ENCODE assay signal across 17 cellular contexts in genomic region chr15:85684174-85684710, GRCh38.
"Had no signal": no experiment of that assay in that cellular context is flagged by ENCODE, and none has a peak within 500 bp of the region (broad histone marks: within the 10 kb centered on the region; RNA-seq: fewer than 3 reads in every experiment).

No MANE protein-coding gene starts in this region.

- H3K9me3 Mint-ChIP-seq: endodermal cell; natural killer cell treated with Interleukin-12 subunit alpha and Interleukin-12 subunit beta and Interleukin-15 and Interleukin-18, amount 100 ng/mL, for 72 hours; T-helper 1 cell treated with Interleukin-12 subunit alpha and Interleukin-12 subunit beta and Interleukin-4 antibody, amounts not matched to agents 30 μg/mL and 1 μg/mL, for 36 hours had no signal

- H3K4me3 ChIP-seq: adrenal gland, sigmoid colon, SK-N-MC, upper lobe of right lung had no signal

- H3K9me3 ChIP-seq: adrenal gland, sigmoid colon, upper lobe of right lung had no signal

- H3K27me3 ChIP-seq: adrenal gland, sigmoid colon, upper lobe of right lung had no signal

- H3K27me3 Mint-ChIP-seq: natural killer cell treated with Interleukin-12 subunit alpha and Interleukin-12 subunit beta and Interleukin-15 and Interleukin-18, amount 100 ng/mL, for 72 hours; progenitor cell of endocrine pancreas had no signal

- H3K27ac ChIP-seq: SK-N-MC, upper lobe of right lung had no signal

- DNase-seq: activated CD4-positive, alpha-beta T cell treated with anti-CD3 and anti-CD28 coated beads, Interleukin-2, amount 50 U/mL, for 1 hour; activated naive CD4-positive, alpha-beta T cell treated with Interleukin-2 at 50 U/mL for 16 hours; activated T-cell treated with anti-CD3 and anti-CD28 coated beads, Interleukin-2, amount 50 U/mL, for 1 hour; dermis blood vessel endothelial cell; endodermal cell; erythroblast; left cardiac atrium; occipital lobe; sigmoid colon; stimulated activated CD4-positive, alpha-beta T cell treated with anti-CD3 and anti-CD28 coated beads, Interleukin-12 subunit alpha, Interleukin-12 subunit beta, amount 100 ng/mL, for 4 hours; stimulated activated naive CD8-positive, alpha-beta T cell treated with anti-CD3 and anti-CD28 coated beads, Interleukin-15, Interleukin-2, amounts not matched to agents 100 U/mL and 50 U/mL, for 24 hours; upper lobe of right lung had no signal

- H3K27ac Mint-ChIP-seq: progenitor cell of endocrine pancreas; T-helper 1 cell treated with Interleukin-12 subunit alpha and Interleukin-12 subunit beta and Interleukin-4 antibody, amounts not matched to agents 30 μg/mL and 1 μg/mL, for 36 hours had no signal

- H3K4me3 Mint-ChIP-seq: endodermal cell; natural killer cell treated with Interleukin-12 subunit alpha and Interleukin-12 subunit beta and Interleukin-15 and Interleukin-18, amount 100 ng/mL, for 72 hours; T-helper 1 cell treated with Interleukin-12 subunit alpha and Interleukin-12 subunit beta and Interleukin-4 antibody, amounts not matched to agents 30 μg/mL and 1 μg/mL, for 36 hours had no signal

- ATAC-seq: natural killer cell treated with Interleukin-12 subunit alpha and Interleukin-12 subunit beta and Interleukin-15 and Interleukin-18, amount 100 ng/mL, for 72 hours; stimulated activated naive CD8-positive, alpha-beta T cell treated with anti-CD3 and anti-CD28 coated beads, Interleukin-15, Interleukin-2, amounts not matched to agents 100 U/mL and 50 U/mL, for 24 hours; upper lobe of right lung had no signal
